Comparison of ENCODE assay signal across 26 cellular contexts in the genomic region with DNA sequence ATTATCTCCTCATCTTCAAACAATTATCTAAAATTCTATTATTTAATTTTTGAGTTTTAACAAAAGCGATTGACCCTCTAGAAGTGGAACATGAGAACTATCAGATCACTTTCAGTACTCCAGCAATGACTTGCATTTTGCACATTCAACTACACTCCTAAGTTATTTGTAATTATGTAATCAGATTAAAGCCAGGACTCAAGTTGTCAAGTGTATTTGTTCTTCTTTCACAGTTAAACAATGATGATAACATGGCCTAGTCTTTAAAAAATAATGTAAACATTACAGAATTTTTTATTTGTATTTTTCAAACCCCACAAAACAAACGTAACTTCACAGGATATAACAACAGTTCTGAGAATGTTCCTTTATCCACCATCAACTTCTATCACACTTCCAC.
"Had no signal": no experiment of that assay in that cellular context is flagged by ENCODE, and none has a peak within 500 bp of the region (broad histone marks: within the 10 kb centered on the region; RNA-seq: fewer than 3 reads in every experiment).

No MANE protein-coding gene starts in this region.

- H3K27me3 Mint-ChIP-seq: natural killer cell treated with Interleukin-12 subunit alpha and Interleukin-12 subunit beta and Interleukin-15 and Interleukin-18, amount 100 ng/mL, for 72 hours had no signal

- H3K27ac ChIP-seq: brain microvascular endothelial cell, coronary artery, dorsolateral prefrontal cortex, gastroesophageal sphincter, hepatocyte, testis, transverse colon, uterus had no signal

- ATAC-seq: gastroesophageal sphincter; left ventricle myocardium superior; mucosa of descending colon; natural killer cell treated with Interleukin-12 subunit alpha and Interleukin-12 subunit beta and Interleukin-15 and Interleukin-18, amount 100 ng/mL, for 72 hours; right cardiac atrium; stimulated activated naive CD8-positive, alpha-beta T cell treated with anti-CD3 and anti-CD28 coated beads, Interleukin-15, Interleukin-2, amounts not matched to agents 100 U/mL and 50 U/mL, for 24 hours had no signal

- H3K4me3 ChIP-seq: coronary artery, dorsolateral prefrontal cortex, gastroesophageal sphincter, hepatocyte, mucosa of descending colon, testis, transverse colon, uterus had no signal

- H3K4me1 ChIP-seq: gastroesophageal sphincter, testis, transverse colon, uterus had no signal

- H3K27me3 ChIP-seq: brain microvascular endothelial cell, dorsolateral prefrontal cortex, gastroesophageal sphincter, hepatocyte, testis, transverse colon, uterus had no signal

- H3K9me3 Mint-ChIP-seq: activated naive CD4-positive, alpha-beta T cell treated with anti-CD3 and anti-CD28 coated beads for 36 hours; T-helper 2 cell treated with Interferon-gamma antibody and Interleukin-4, amounts not matched to agents 5 μg/mL and 100 μg/mL, for 36 hours had no signal

- H3K36me3 Mint-ChIP-seq: natural killer cell treated with Interleukin-12 subunit alpha and Interleukin-12 subunit beta and Interleukin-15 and Interleukin-18, amount 100 ng/mL, for 72 hours had no signal

- H3K4me3 Mint-ChIP-seq: activated naive CD4-positive, alpha-beta T cell treated with anti-CD3 and anti-CD28 coated beads for 36 hours; activated T-helper 1 cell treated with anti-CD3 and anti-CD28 coated beads, Interleukin-12 subunit alpha, Interleukin-12 subunit beta, Interleukin-2, Interleukin-4 antibody, amounts not matched to agents 30 ng/mL and 10 ng/mL and 1 ng/mL, durations not matched to agents 14 hours and 24 hours and 36 hours; natural killer cell treated with Interleukin-12 subunit alpha and Interleukin-12 subunit beta and Interleukin-15 and Interleukin-18, amount 100 ng/mL, for 72 hours; T-helper 2 cell treated with Interferon-gamma antibody and Interleukin-4, amounts not matched to agents 5 μg/mL and 100 μg/mL, for 36 hours had no signal

- H3K36me3 ChIP-seq: brain microvascular endothelial cell, gastroesophageal sphincter, transverse colon, uterus had no signal

- DNase-seq: activated CD4-positive, alpha-beta T cell treated with anti-CD3 and anti-CD28 coated beads for 4 hours; activated CD4-positive, alpha-beta T cell treated with anti-CD3 and anti-CD28 coated beads, Interleukin-2, amount 50 U/mL, for 48 hours; activated CD4-positive, CD25-positive, alpha-beta regulatory T cell; activated CD8-positive, alpha-beta memory T cell treated with anti-CD3 and anti-CD28 coated beads for 24 hours; activated effector memory CD4-positive, alpha-beta T cell treated with anti-CD3 and anti-CD28 coated beads, Interleukin-2, amount 50 U/mL, for 16 hours; activated naive CD4-positive, alpha-beta T cell treated with anti-CD3 and anti-CD28 coated beads for 36 hours; amniotic stem cell; brain microvascular endothelial cell; dorsolateral prefrontal cortex; effector memory CD4-positive, alpha-beta T cell; islet precursor cell; left ventricle myocardium superior; mucosa of descending colon; posterior cingulate gyrus; right cardiac atrium; stimulated activated CD4-positive, alpha-beta T cell treated with anti-CD3 and anti-CD28 coated beads, Interleukin-2, amount 100 ng/mL, for 48 hours; stimulated activated naive CD8-positive, alpha-beta T cell treated with anti-CD3 and anti-CD28 coated beads, Interleukin-15, Interleukin-2, amounts not matched to agents 100 U/mL and 50 U/mL, for 24 hours; testis; transverse colon; uterus had no signal

- H3K27ac Mint-ChIP-seq: activated naive CD4-positive, alpha-beta T cell treated with anti-CD3 and anti-CD28 coated beads for 36 hours; activated T-helper 1 cell treated with anti-CD3 and anti-CD28 coated beads, Interleukin-12 subunit alpha, Interleukin-12 subunit beta, Interleukin-2, Interleukin-4 antibody, amounts not matched to agents 30 ng/mL and 10 ng/mL and 1 ng/mL, durations not matched to agents 14 hours and 24 hours and 36 hours; natural killer cell treated with Interleukin-12 subunit alpha and Interleukin-12 subunit beta and Interleukin-15 and Interleukin-18, amount 100 ng/mL, for 72 hours; T-helper 2 cell treated with Interferon-gamma antibody and Interleukin-4, amounts not matched to agents 5 μg/mL and 100 μg/mL, for 36 hours had no signal

- H3K9me3 ChIP-seq: gastroesophageal sphincter, mucosa of descending colon, testis, transverse colon, uterus had no signal
